In the genomic region with DNA sequence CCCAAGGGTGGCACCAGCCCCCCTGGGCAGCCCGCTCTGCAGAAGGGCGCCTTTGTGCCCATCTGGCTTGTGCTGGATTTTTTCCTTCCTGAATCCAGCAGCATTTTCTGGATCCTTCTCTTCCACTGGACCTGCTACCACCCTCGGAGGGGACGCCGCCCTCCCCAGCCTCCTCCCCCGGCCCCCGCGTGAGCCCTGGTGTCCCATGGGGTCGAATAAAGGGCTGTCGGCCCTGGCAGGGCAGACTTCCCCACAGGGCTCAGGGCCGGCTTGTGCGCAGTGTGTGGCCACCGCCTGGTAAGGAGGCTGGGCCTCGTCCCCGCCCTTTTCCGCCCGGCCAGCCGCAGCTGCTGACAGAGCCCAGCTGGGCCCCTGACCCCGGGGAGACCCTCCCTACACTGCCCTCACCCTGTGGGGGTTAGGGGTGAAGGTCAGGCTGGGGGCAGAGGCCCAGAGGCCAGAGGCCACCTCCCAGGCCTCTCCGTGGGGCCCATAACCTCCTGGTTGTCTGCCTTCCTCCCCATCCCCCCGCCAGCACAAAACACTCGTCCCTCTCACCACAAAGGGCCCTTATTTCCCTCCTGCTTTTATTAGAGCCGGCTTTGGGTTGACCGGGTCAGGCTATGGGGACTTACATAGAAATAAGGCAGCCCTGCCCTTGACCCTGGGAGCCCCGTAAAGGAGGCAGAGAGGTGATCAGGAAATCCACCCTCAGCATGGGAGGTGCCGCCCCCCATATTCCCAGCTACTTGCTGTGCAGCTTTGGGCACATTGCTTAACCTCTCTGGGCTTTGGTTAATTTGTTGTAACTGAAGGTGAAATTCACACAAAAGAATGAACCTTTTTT, we compare ENCODE assay signal across 10 cellular contexts.
DNase-seq lines count a peak whose midpoint lies in the region; ATAC-seq and TF ChIP-seq lines count a peak whose summit lies in the region.
"Had no signal": no experiment of that assay in that cellular context is flagged by ENCODE, and none has a peak within 500 bp of the region (broad histone marks: within the 10 kb centered on the region; RNA-seq: fewer than 3 reads in every experiment).

No MANE protein-coding gene starts in this region.

- no peak overlapping the region for H3K23ac ChIP-seq in IMR-90 (ENCODE audit: low read depth, low read length)

- no peak overlapping the region for H2BK15ac ChIP-seq in IMR-90 (ENCODE audit: low read depth, low read length)

- peaks cover 79% of the 10 kb centered on the region for H4K20me1 ChIP-seq in IMR-90 (ENCODE audit: insufficient read depth, low read length)

- no peak overlapping the region for H3K9ac ChIP-seq in IMR-90 (ENCODE audit: low read depth, low read length)

- no peak for TF ChIP-seq RAD21 in IMR-90 (IDR thresholded peaks at IDR 0.05; ENCODE audit: low read length)

- H2AK9ac ChIP-seq in IMR-90 (replicated peaks; ENCODE audit: low read depth, low read length, poor library complexity): no peak overlapping the region

- 36% methylated on average over 10 of the region's 26 CpGs; no CpG with 5 or more reads in 1 of the 2 experiments for WGBS in IMR-90 (ENCODE audit: extremely low coverage in 2 of 2, insufficient read length in 1 of 2), 2 experiments

- peaks cover 22 to 71% of the 10 kb centered on the region in 2 experiments for H3K79me1 ChIP-seq in IMR-90 (ENCODE audit: low read depth in 1 of 2, low read length in 2 of 2)

- intact Hi-C loops in IMR-90 (cut with micrococcal nuclease): no loop called here

- H3K4me2 ChIP-seq in IMR-90 (ENCODE audit: low read depth, low read length): no peak overlapping the region

- H2BK120ac ChIP-seq in IMR-90 (ENCODE audit: low read depth, low read length): no peak overlapping the region

- H3K27ac ChIP-seq in IMR-90 (ENCODE audit: insufficient read depth, low read length): no peak overlapping the region
- H3K27ac ChIP-seq in angular gyrus (ENCODE audit: low read depth, low read length): peak overlapping the region; percentile 90

- H4K8ac ChIP-seq in IMR-90 (ENCODE audit: low read depth in 2 of 2, low read length in 2 of 2): no peak overlapping the region

- H3K9me1 ChIP-seq in IMR-90 (ENCODE audit: insufficient read depth, low read length): peaks cover 15% of the 10 kb centered on the region; the same call in 1 of the 2 replicates

- H3K4me1 ChIP-seq in IMR-90 (ENCODE audit: control insufficient read depth, insufficient read depth, low read length) (peaks cover 11% of the 10 kb centered on the region), HAP-1 (no peaks in the 10 kb centered on the region)

- H2AFZ ChIP-seq in IMR-90 (replicated peaks; ENCODE audit: low read length, poor library complexity): peak overlapping the region; percentile 22

- H3K4me3 ChIP-seq in IMR-90 (ENCODE audit: insufficient read depth, low read depth, low read length) (no peak overlapping the region), HAP-1 (no peak overlapping the region)

- no peak overlapping the region for H4K5ac ChIP-seq in IMR-90 (ENCODE audit: low read depth, low read length)

- POLR2A ChIA-PET in IMR-90 (lab: Charles Lee; ENCODE audit: unreplicated experiment): no interaction called here

- dilution Hi-C loops in IMR-90 (cut with HindIII; ENCODE audit: low sequenced_read_pairs, unreplicated experiment): no loop called here

- no peak for TF ChIP-seq CTCF in IMR-90 (conservative IDR thresholded peaks at IDR 0.05; ENCODE audit: low read depth, low read length)

- CTCF ChIA-PET in IMR-90 (lab: Yijun Ruan, JAX): no interaction called here

- H3K18ac ChIP-seq in IMR-90 (ENCODE audit: low read depth, low read length): no peak overlapping the region

- H2AK5ac ChIP-seq in IMR-90 (ENCODE audit: low read depth, low read length): no peak overlapping the region

- H3K14ac ChIP-seq in IMR-90 (replicated peaks; ENCODE audit: low read depth, low read length): no peak overlapping the region

- H2BK5ac ChIP-seq in IMR-90 (ENCODE audit: low read depth, low read length, poor library complexity, severe bottlenecking): no peak overlapping the region

- no peak for ATAC-seq in IMR-90 (ENCODE audit: low read depth)
- ATAC-seq in GM19467 (IDR thresholded peaks at IDR 0.05; ENCODE audit: unreplicated experiment): no peak

- H3K9me3 ChIP-seq in IMR-90 (ENCODE audit: control insufficient read depth, insufficient read depth, low read length) (no peaks in the 10 kb centered on the region), HAP-1 (no peaks in the 10 kb centered on the region)

- no peak overlapping the region for H4K91ac ChIP-seq in IMR-90 (ENCODE audit: insufficient read depth, low read depth, low read length)

- no peaks in the 10 kb centered on the region for H3K27me3 ChIP-seq in IMR-90 (ENCODE audit: control insufficient read depth, insufficient read depth, low read length)
- no peaks in the 10 kb centered on the region for H3K27me3 ChIP-seq in HAP-1 (ENCODE audit: low read depth)

- in situ Hi-C loops in IMR-90 (cut with MboI; ENCODE audit: low sequenced_read_pairs): no loop called here
- in situ Hi-C loops in HAP-1 (cut with MboI; ENCODE audit: low sequenced_read_pairs): no loop called here

- H3K36me3 ChIP-seq in IMR-90 (ENCODE audit: control insufficient read depth, insufficient read depth, low read length) (peaks cover 5% of the 10 kb centered on the region), HAP-1 (replicated peaks) (no peaks in the 10 kb centered on the region)

- no peak overlapping the region for H3K56ac ChIP-seq in IMR-90 (ENCODE audit: extremely low read depth, insufficient read depth, low read length)

- TF ChIP-seq POLR2A in IMR-90 (IDR thresholded peaks at IDR 0.05; ENCODE audit: low read depth, low read length): no peak

- no peak overlapping the region for H2BK20ac ChIP-seq in IMR-90 (ENCODE audit: low read depth, low read length)

- H3K4ac ChIP-seq in IMR-90 (ENCODE audit: low read depth, low read length): no peak overlapping the region; the same call in 1 of the 2 replicates

- BruUV-seq in IMR-90 (replicated peaks; lab: Mats Ljungman, UMichigan): no TSS peak

- DNase-seq in IMR-90: no peak
- peak; percentile 64 for DNase-seq in iPS-NIHi11 (ENCODE audit: low spot score)
- DNase-seq in putamen (ENCODE audit: low spot score): peak; percentile 82
- no peak for DNase-seq in activated CD8-positive, alpha-beta memory T cell treated with anti-CD3 and anti-CD28 coated beads, Interleukin-2, amount 50 U/mL, for 4 hours
- no peak for DNase-seq in HAP-1 (ENCODE audit: low spot score in 2 of 2)
- no peak for DNase-seq in NCI-H2227 treated with DMSO at 0.1 percent for 48 hours (lab: John Stamatoyannopoulos, UW)
- DNase-seq: activated CD4-positive, alpha-beta memory T cell treated with anti-CD3 and anti-CD28 coated beads, Interleukin-2, amount 10 ng/mL, durations not matched to agents 7 days and 5 days; NCI-H1417 treated with DMSO at 0.1 percent for 48 hours had no signal

TF ChIP-seq in IMR-90, 13 proteins besides CTCF, POLR2A, EP300 and RAD21:
- no peak for TF ChIP-seq CHD1 (IDR thresholded peaks at IDR 0.05; ENCODE audit: low read depth, low read length)
- no peak for TF ChIP-seq BHLHE40 (IDR thresholded peaks at IDR 0.05; ENCODE audit: low read depth, low read length)
- TF ChIP-seq SMC3 (IDR thresholded peaks at IDR 0.05; ENCODE audit: low read depth, low read length): no peak
- TF ChIP-seq, protein P1, sequence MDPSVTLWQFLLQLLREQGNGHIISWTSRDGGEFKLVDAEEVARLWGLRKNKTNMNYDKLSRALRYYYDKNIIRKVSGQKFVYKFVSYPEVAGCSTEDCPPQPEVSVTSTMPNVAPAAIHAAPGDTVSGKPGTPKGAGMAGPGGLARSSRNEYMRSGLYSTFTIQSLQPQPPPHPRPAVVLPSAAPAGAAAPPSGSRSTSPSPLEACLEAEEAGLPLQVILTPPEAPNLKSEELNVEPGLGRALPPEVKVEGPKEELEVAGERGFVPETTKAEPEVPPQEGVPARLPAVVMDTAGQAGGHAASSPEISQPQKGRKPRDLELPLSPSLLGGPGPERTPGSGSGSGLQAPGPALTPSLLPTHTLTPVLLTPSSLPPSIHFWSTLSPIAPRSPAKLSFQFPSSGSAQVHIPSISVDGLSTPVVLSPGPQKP (IDR thresholded peaks at IDR 0.05; ENCODE audit: borderline replicate concordance, low read depth, low read length): no peak
- TF ChIP-seq, protein P2, sequence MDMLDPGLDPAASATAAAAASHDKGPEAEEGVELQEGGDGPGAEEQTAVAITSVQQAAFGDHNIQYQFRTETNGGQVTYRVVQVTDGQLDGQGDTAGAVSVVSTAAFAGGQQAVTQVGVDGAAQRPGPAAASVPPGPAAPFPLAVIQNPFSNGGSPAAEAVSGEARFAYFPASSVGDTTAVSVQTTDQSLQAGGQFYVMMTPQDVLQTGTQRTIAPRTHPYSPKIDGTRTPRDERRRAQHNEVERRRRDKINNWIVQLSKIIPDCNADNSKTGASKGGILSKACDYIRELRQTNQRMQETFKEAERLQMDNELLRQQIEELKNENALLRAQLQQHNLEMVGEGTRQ (IDR thresholded peaks at IDR 0.05; ENCODE audit: low read depth, low read length): no peak
- TF ChIP-seq FOS (IDR thresholded peaks at IDR 0.05; ENCODE audit: low read depth, low read length): no peak
- no peak for TF ChIP-seq RFX5 (IDR thresholded peaks at IDR 0.05; ENCODE audit: low read depth, low read length)
- TF ChIP-seq NFE2L2 (IDR thresholded peaks at IDR 0.05; ENCODE audit: low read depth, low read length): no peak
- no peak for TF ChIP-seq RCOR1 (IDR thresholded peaks at IDR 0.05; ENCODE audit: insufficient replicate concordance, low read length)
- TF ChIP-seq MAFK (IDR thresholded peaks at IDR 0.05; ENCODE audit: low read depth, low read length): no peak
- no peak for TF ChIP-seq CEBPB (IDR thresholded peaks at IDR 0.05; ENCODE audit: low read depth, low read length)
- TF ChIP-seq MAZ (IDR thresholded peaks at IDR 0.05; ENCODE audit: borderline replicate concordance, low read depth, low read length): no peak
- no peak for TF ChIP-seq MXI1 (IDR thresholded peaks at IDR 0.05; ENCODE audit: borderline replicate concordance, low read depth, low read length)
TF ChIP-seq in IMR-90: peak in this region for 0.

Comparison
In these comparisons a context has a peak if more than half of its experiments do, and no peak if none do; other contexts are left out.
1. DNase-seq: peak in iPS-NIHi11 (single experiment) and putamen (single experiment); none in IMR-90 (single experiment), activated CD8-positive, alpha-beta memory T cell treated with anti-CD3 and anti-CD28 coated beads, Interleukin-2, amount 50 U/mL, for 4 hours (single experiment), HAP-1 (0 of 2) and NCI-H2227 treated with DMSO at 0.1 percent for 48 hours (single experiment).